17 cellular contexts compared by ENCODE assay signal in genomic region chr4:140066031-140066930, GRCh38.
DNase-seq lines count a peak whose midpoint lies in the region; ATAC-seq and TF ChIP-seq lines count a peak whose summit lies in the region.
"Had no signal": no experiment of that assay in that cellular context is flagged by ENCODE, and none has a peak within 500 bp of the region (broad histone marks: within the 10 kb centered on the region; RNA-seq: fewer than 3 reads in every experiment).

No MANE protein-coding gene starts in this region.

- TF ChIP-seq EP300 in sigmoid colon (IDR thresholded peaks at IDR 0.05) = no peak

- peaks cover 55% of the 10 kb centered on the region for H3K79me2 ChIP-seq in hepatocyte

- CTCF ChIA-PET in HEK293T (lab: Yijun Ruan, JAX) = no interaction called here

- H3K36me3 ChIP-seq in cardiac muscle cell (no peaks in the 10 kb centered on the region), hepatocyte (replicated peaks; ENCODE audit: insufficient read depth, low read depth) (no peaks in the 10 kb centered on the region), sigmoid colon (no peaks in the 10 kb centered on the region)

- ATAC-seq in HG02840 (IDR thresholded peaks at IDR 0.05; ENCODE audit: low FRiP score, unreplicated experiment) = no peak
- ATAC-seq: GM12878, GM23338 had no signal

- POLR2A ChIA-PET in HEK293T (lab: Yijun Ruan, JAX) = no interaction called here

- H3K27me3 ChIP-seq in cardiac muscle cell (no peaks in the 10 kb centered on the region), hepatocyte (no peaks in the 10 kb centered on the region), sigmoid colon (no peaks in the 10 kb centered on the region)

- H3K4me1 ChIP-seq in cardiac muscle cell (ENCODE audit: low read depth) (peaks cover 17% of the 10 kb centered on the region), hepatocyte (ENCODE audit: insufficient read depth) (peaks cover 28% of the 10 kb centered on the region), sigmoid colon (peaks cover 0 to 34% (median 26%) of the 10 kb centered on the region in 4 donors)

- H3K4me3 ChIP-seq in cardiac muscle cell (no peak overlapping the region), hepatocyte (no peak overlapping the region), sigmoid colon (no peak overlapping the region)
- H3K4me3 ChIP-seq: GM12878, GM23338 had no signal

- no peak for TF ChIP-seq POLR2A in sigmoid colon (IDR thresholded peaks at IDR 0.05)

- WGBS in hepatocyte (ENCODE audit: low lambda C conversion rate, missing lambda C conversion rate) = 48% methylated on average over 3 of the region's 3 CpGs
- WGBS in sigmoid colon, 2 donors = 76 to 77% methylated on average over 3 of the region's 3 CpGs

- intact Hi-C loops in cardiac septum (cut with DNase I) = no loop called here
- intact Hi-C loops in sigmoid colon (cut with DNase I) = no loop called here

- H3K27ac ChIP-seq in cardiac muscle cell (peak overlapping the region; percentile 32), hepatocyte (peak overlapping the region; percentile 60), sigmoid colon (peak overlapping the region in 3 of 4 donors; percentile 7 to 68 (median 31))

- TF ChIP-seq CTCF in cardiac muscle cell (IDR thresholded peaks at IDR 0.05; ENCODE audit: low read depth, low read length) (no peak), hepatocyte (IDR thresholded peaks at IDR 0.05; ENCODE audit: poor library complexity) (no peak), sigmoid colon (IDR thresholded peaks at IDR 0.05) (no peak)

- no peaks in the 10 kb centered on the region for H3K9me2 ChIP-seq in hepatocyte (replicated peaks; ENCODE audit: insufficient read depth)

- DNase-seq in cardiac muscle cell (ENCODE audit: low read depth in 1 of 2, low spot score in 1 of 2) = peak in 1 of 2 donors; percentile 43
- no peak for DNase-seq in cardiac septum (ENCODE audit: low spot score)
- DNase-seq in hepatocyte (ENCODE audit: low spot score) = no peak
- DNase-seq in sigmoid colon = no peak
- DNase-seq in HEK293T (ENCODE audit: extremely low spot score) = no peak
- no peak for DNase-seq in GF-D8 (lab: John Stamatoyannopoulos, UW)
- DNase-seq in activated gamma-delta T cell (lab: John Stamatoyannopoulos, UW) = no peak
- DNase-seq: 8988T, GDM1, HCEC 1CT, KBM-7, NCI-H1105 treated with DMSO at 0.1 percent for 48 hours, NCI-H1694 treated with DMSO at 0.1 percent for 48 hours, Right ventricle myocardium superior had no signal

- no peaks in the 10 kb centered on the region for H3K9me3 ChIP-seq in cardiac muscle cell (ENCODE audit: low read depth)
- H3K9me3 ChIP-seq in hepatocyte (ENCODE audit: low read depth) = no peaks in the 10 kb centered on the region
- H3K9me3 ChIP-seq in sigmoid colon = no peaks in the 10 kb centered on the region

- no peaks in the 10 kb centered on the region for H4K20me1 ChIP-seq in hepatocyte (ENCODE audit: insufficient read depth, poor library complexity, severe bottlenecking)

- H3K4me2 ChIP-seq in hepatocyte = peak overlapping the region; percentile 44
- H3K4me2 ChIP-seq: GM23338 had no signal

- H2AFZ ChIP-seq in hepatocyte = no peak overlapping the region
- H2AFZ ChIP-seq: GM23338 had no signal

TF ChIP-seq in HEK293T, 16 proteins besides CTCF, POLR2A, EP300 and RAD21:
- TF ChIP-seq ARNT (IDR thresholded peaks at IDR 0.05) = no peak
